ENCODE assay signal across 8 cellular contexts in genomic region chr16:17397499-17397891, GRCh38.
DNase-seq lines count a peak whose midpoint lies in the region; ATAC-seq, FAIRE-seq and TF ChIP-seq lines count a peak whose summit lies in the region.

No MANE protein-coding gene starts in this region.

- H3K4me3 Mint-ChIP-seq in CD4-positive, CD25-positive, alpha-beta regulatory T cell: no peak overlapping the region
- no peak overlapping the region for H3K4me3 Mint-ChIP-seq in activated CD8-positive, alpha-beta T cell treated with anti-CD3 and anti-CD28 coated beads, Interleukin-2, amount 10 ng/mL, durations not matched to agents 7 days and 5 days

- no peaks in the 10 kb centered on the region for H3K9me3 ChIP-seq in CD4-positive, CD25-positive, alpha-beta regulatory T cell (ENCODE audit: control insufficient read depth in 2 of 2, low read length in 2 of 2)

- FAIRE-seq in bronchial epithelial cell (lab: Jason Lieb, UNC): no peak

- no peak overlapping the region for H3K4me3 ChIP-seq in CD4-positive, CD25-positive, alpha-beta regulatory T cell (ENCODE audit: low read depth, low read length)
- H3K4me3 ChIP-seq in bronchial epithelial cell (ENCODE audit: low read depth, low read length): no peak overlapping the region

- no peaks in the 10 kb centered on the region for H3K27me3 ChIP-seq in CD4-positive, CD25-positive, alpha-beta regulatory T cell (ENCODE audit: control insufficient read depth, insufficient read depth, low read length)
- H3K27me3 ChIP-seq in bronchial epithelial cell (ENCODE audit: control insufficient read depth, insufficient read depth, low read length): no peaks in the 10 kb centered on the region

- H3K27me3 Mint-ChIP-seq in CD4-positive, CD25-positive, alpha-beta regulatory T cell: no peaks in the 10 kb centered on the region
- no peaks in the 10 kb centered on the region for H3K27me3 Mint-ChIP-seq in activated CD8-positive, alpha-beta T cell treated with anti-CD3 and anti-CD28 coated beads, Interleukin-2, amount 10 ng/mL, durations not matched to agents 7 days and 5 days (ENCODE audit: low read depth)

- H3K36me3 Mint-ChIP-seq in CD4-positive, CD25-positive, alpha-beta regulatory T cell: peaks cover 5% of the 10 kb centered on the region
- H3K36me3 Mint-ChIP-seq in activated CD8-positive, alpha-beta T cell treated with anti-CD3 and anti-CD28 coated beads, Interleukin-2, amount 10 ng/mL, durations not matched to agents 7 days and 5 days (ENCODE audit: low read depth): peaks cover 62% of the 10 kb centered on the region

- CTCF ChIA-PET in activated CD8-positive, alpha-beta T cell treated with anti-CD3 and anti-CD28 coated beads, Interleukin-2, amount 10 ng/mL, durations not matched to agents 7 days and 5 days (lab: Charles Lee): interaction anchor here (1.9 kb wide), 1 partner anchor 19 kb away, joined by 6 read pairs; no protein-coding TSS in a partner anchor

- DNase-seq in CD4-positive, CD25-positive, alpha-beta regulatory T cell: no peak
- DNase-seq in NCI-H2029 (lab: John Stamatoyannopoulos, UW) (peak; percentile 97), bronchial epithelial cell (ENCODE audit: low read depth) (peak; percentile 2), medulla oblongata (ENCODE audit: extremely low spot score) (peak; percentile 77), activated gamma-delta T cell treated with Interleukin-2 at 50 U/mL for 16 hours (no peak)
- no peak for DNase-seq in NK-92 treated with Interleukin-12 subunit alpha and Interleukin-12 subunit beta, amount 100 ng/mL, for 24 hours (lab: John Stamatoyannopoulos, UW)
- no peak for DNase-seq in activated CD8-positive, alpha-beta T cell treated with anti-CD3 and anti-CD28 coated beads, Interleukin-2, amount 10 ng/mL, durations not matched to agents 7 days and 5 days

- peak overlapping the region; percentile 48 to 85 (median 81) for H3K27ac Mint-ChIP-seq in CD4-positive, CD25-positive, alpha-beta regulatory T cell
- H3K27ac Mint-ChIP-seq in activated CD8-positive, alpha-beta T cell treated with anti-CD3 and anti-CD28 coated beads, Interleukin-2, amount 10 ng/mL, durations not matched to agents 7 days and 5 days: no peak overlapping the region

- no peak for TF ChIP-seq CTCF in bronchial epithelial cell (IDR thresholded peaks at IDR 0.05; ENCODE audit: insufficient read depth, low read length, severe bottlenecking)

- no peak for ATAC-seq in CD4-positive, CD25-positive, alpha-beta regulatory T cell (ENCODE audit: low read depth in 2 of 2)
- ATAC-seq in activated CD8-positive, alpha-beta T cell treated with anti-CD3 and anti-CD28 coated beads, Interleukin-2, amount 10 ng/mL, durations not matched to agents 7 days and 5 days: no peak
- no peak for ATAC-seq in GM18520 (IDR thresholded peaks at IDR 0.05; ENCODE audit: unreplicated experiment)

- POLR2A ChIA-PET in activated CD8-positive, alpha-beta T cell treated with anti-CD3 and anti-CD28 coated beads, Interleukin-2, amount 10 ng/mL, durations not matched to agents 7 days and 5 days (lab: Charles Lee): no interaction called here

- peaks cover 0 to 2% (median 0%) of the 10 kb centered on the region in 7 donors for H3K9me3 Mint-ChIP-seq in CD4-positive, CD25-positive, alpha-beta regulatory T cell
- no peaks in the 10 kb centered on the region for H3K9me3 Mint-ChIP-seq in activated CD8-positive, alpha-beta T cell treated with anti-CD3 and anti-CD28 coated beads, Interleukin-2, amount 10 ng/mL, durations not matched to agents 7 days and 5 days (ENCODE audit: insufficient read depth)

- H3K36me3 ChIP-seq in CD4-positive, CD25-positive, alpha-beta regulatory T cell (ENCODE audit: control insufficient read depth, insufficient read depth, low read length): no peaks in the 10 kb centered on the region
- H3K36me3 ChIP-seq in bronchial epithelial cell (ENCODE audit: control insufficient read depth, insufficient read depth, low read length): no peaks in the 10 kb centered on the region

- H3K4me1 Mint-ChIP-seq in CD4-positive, CD25-positive, alpha-beta regulatory T cell: peaks cover 4 to 53% (median 24%) of the 10 kb centered on the region in 4 donors
- peaks cover 34% of the 10 kb centered on the region for H3K4me1 Mint-ChIP-seq in activated CD8-positive, alpha-beta T cell treated with anti-CD3 and anti-CD28 coated beads, Interleukin-2, amount 10 ng/mL, durations not matched to agents 7 days and 5 days (ENCODE audit: low read depth)

- peak overlapping the region; percentile 9 for H3K27ac ChIP-seq in CD4-positive, CD25-positive, alpha-beta regulatory T cell (ENCODE audit: insufficient read depth, low read length, poor library complexity, severe bottlenecking)

- no peaks in the 10 kb centered on the region for H3K4me1 ChIP-seq in CD4-positive, CD25-positive, alpha-beta regulatory T cell (ENCODE audit: control insufficient read depth, insufficient read depth, low read length, poor library complexity, severe bottlenecking)

Comparison
In these comparisons a context has a peak if more than half of its experiments do, and no peak if none do; other contexts are left out.
1. DNase-seq: peak in NCI-H2029 (single experiment), bronchial epithelial cell (single experiment) and medulla oblongata (single experiment); none in CD4-positive, CD25-positive, alpha-beta regulatory T cell (0 of 3), NK-92 treated with Interleukin-12 subunit alpha and Interleukin-12 subunit beta, amount 100 ng/mL, for 24 hours (single experiment), activated CD8-positive, alpha-beta T cell treated with anti-CD3 and anti-CD28 coated beads, Interleukin-2, amount 10 ng/mL, durations not matched to agents 7 days and 5 days (single experiment) and activated gamma-delta T cell treated with Interleukin-2 at 50 U/mL for 16 hours (single experiment).